ENCODE assay signal across 8 cellular contexts in the genomic region with DNA sequence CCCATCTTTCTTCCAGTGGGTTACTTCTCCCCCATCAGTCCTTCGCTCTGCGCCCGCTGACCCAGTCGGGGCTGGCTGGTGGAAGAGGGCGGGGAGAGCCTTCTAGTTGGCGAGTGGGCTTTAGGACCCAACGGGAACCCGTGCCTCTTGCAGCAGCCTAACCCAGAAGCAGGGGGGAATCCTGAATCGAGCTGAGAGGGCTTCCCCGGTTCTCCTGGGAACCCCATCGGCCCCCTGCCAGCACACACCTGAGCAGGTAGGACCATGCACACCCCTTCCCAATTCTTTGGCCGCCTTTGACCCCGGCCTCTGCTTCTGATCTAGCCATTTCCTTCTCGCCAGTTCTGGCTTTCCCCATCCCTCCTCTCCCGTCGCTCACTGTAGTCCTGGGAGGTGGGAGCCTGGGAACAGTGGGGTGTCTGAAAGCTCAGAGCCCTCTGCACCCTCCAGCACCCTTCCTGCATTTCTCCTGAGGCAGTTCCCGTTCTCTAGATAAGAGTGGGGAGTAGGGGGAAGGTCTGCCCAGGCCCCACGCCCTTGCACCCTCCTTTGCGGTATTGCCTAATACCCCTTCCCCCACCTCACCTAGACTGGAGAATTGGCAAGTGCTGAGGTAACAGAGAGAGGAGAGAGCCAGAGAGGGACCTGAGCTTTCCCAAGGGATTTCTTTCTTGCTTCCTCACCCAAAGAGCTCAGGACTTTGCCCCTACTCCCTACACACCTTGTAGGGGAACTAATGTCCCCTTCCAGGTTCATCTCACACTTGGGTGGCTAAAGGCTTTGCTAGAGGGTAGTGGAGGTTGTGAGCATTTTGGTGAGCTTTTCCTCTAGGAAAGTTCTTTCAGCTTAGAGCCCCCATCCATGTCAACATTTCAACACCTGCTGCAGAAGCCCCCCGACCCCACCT.
DNase-seq lines count a peak whose midpoint lies in the region; ATAC-seq and TF ChIP-seq lines count a peak whose summit lies in the region.

Gene RARA, plus strand, starts transcription at position 150 of the 907 bp plus-strand sequence. CDS start 22,039 bp downstream, outside the sequence.

- H3K36me3 Mint-ChIP-seq in central memory CD8-positive, alpha-beta T cell (ENCODE audit: insufficient read depth): peaks cover 5% of the 10 kb centered on the region
- peaks cover 0 to under 1% of the 10 kb centered on the region in 2 donors for H3K36me3 Mint-ChIP-seq in stimulated activated naive B cell treated with anti-CD40 and anti-IgM and Interleukin-4, amounts not matched to agents 10 μg/mL and 1 μg/mL and 100 μg/mL, for 72 hours

- peak in 2 of 3 experiments; percentile 24 to 36 for DNase-seq in NCI-H1417 (lab: John Stamatoyannopoulos, UW)
- no peak for DNase-seq in NCI-H1417 treated with DMSO at 0.1 percent for 48 hours (lab: John Stamatoyannopoulos, UW)
- DNase-seq in NCI-H82 treated with DMSO at 0.1 percent for 48 hours (lab: John Stamatoyannopoulos, UW; ENCODE audit: unreplicated experiment): peak; percentile 34
- no peak for DNase-seq in central memory CD8-positive, alpha-beta T cell (ENCODE audit: low spot score in 2 of 2)
- peak; percentile 86 for DNase-seq in left kidney (ENCODE audit: low read depth, low spot score)
- no peak for DNase-seq in stimulated activated naive B cell treated with anti-CD40 and anti-IgM and Interleukin-4, amounts not matched to agents 10 μg/mL and 1 μg/mL and 100 μg/mL, for 72 hours

- peaks cover 34% of the 10 kb centered on the region for H3K4me1 Mint-ChIP-seq in central memory CD8-positive, alpha-beta T cell
- peaks cover 0 to 41% of the 10 kb centered on the region in 2 donors for H3K4me1 Mint-ChIP-seq in stimulated activated naive B cell treated with anti-CD40 and anti-IgM and Interleukin-4, amounts not matched to agents 10 μg/mL and 1 μg/mL and 100 μg/mL, for 72 hours

- peak within 1 kb of the TSS; percentile 17 for H3K27ac Mint-ChIP-seq in central memory CD8-positive, alpha-beta T cell (ENCODE audit: low read depth)
- peak within 1 kb of the TSS; percentile 68 for H3K27ac Mint-ChIP-seq in stimulated activated naive B cell treated with anti-CD40 and anti-IgM and Interleukin-4, amounts not matched to agents 10 μg/mL and 1 μg/mL and 100 μg/mL, for 72 hours

- peak; percentile 34 for ATAC-seq in central memory CD8-positive, alpha-beta T cell (replicated peaks; ENCODE audit: extremely low read depth, poor library complexity, severe bottlenecking)
- ATAC-seq in stimulated activated naive B cell treated with anti-CD40 and anti-IgM and Interleukin-4, amounts not matched to agents 10 μg/mL and 1 μg/mL and 100 μg/mL, for 72 hours (replicated peaks): peak; percentile 61 to 64
- ATAC-seq in GM18505 (IDR thresholded peaks at IDR 0.05; ENCODE audit: unreplicated experiment) (no peak), HG02840 (IDR thresholded peaks at IDR 0.05; ENCODE audit: low FRiP score, unreplicated experiment) (no peak)

- H3K27me3 Mint-ChIP-seq in central memory CD8-positive, alpha-beta T cell: no peaks in the 10 kb centered on the region
- no peaks in the 10 kb centered on the region for H3K27me3 Mint-ChIP-seq in stimulated activated naive B cell treated with anti-CD40 and anti-IgM and Interleukin-4, amounts not matched to agents 10 μg/mL and 1 μg/mL and 100 μg/mL, for 72 hours

- no peaks in the 10 kb centered on the region for H3K9me3 Mint-ChIP-seq in central memory CD8-positive, alpha-beta T cell
- H3K9me3 Mint-ChIP-seq in stimulated activated naive B cell treated with anti-CD40 and anti-IgM and Interleukin-4, amounts not matched to agents 10 μg/mL and 1 μg/mL and 100 μg/mL, for 72 hours: no peaks in the 10 kb centered on the region

- TF ChIP-seq POLR2A in GM18505 (IDR thresholded peaks at IDR 0.05; ENCODE audit: borderline replicate concordance, extremely low read depth, insufficient read depth, insufficient read length): no peak

- H3K4me3 Mint-ChIP-seq in central memory CD8-positive, alpha-beta T cell: no peak within 1 kb of the TSS
- H3K4me3 Mint-ChIP-seq in stimulated activated naive B cell treated with anti-CD40 and anti-IgM and Interleukin-4, amounts not matched to agents 10 μg/mL and 1 μg/mL and 100 μg/mL, for 72 hours: no peak within 1 kb of the TSS

Comparison
In these comparisons a context has a peak if more than half of its experiments do, and no peak if none do; other contexts are left out.
1. DNase-seq: peak in NCI-H1417 (2 of 3), NCI-H82 treated with DMSO at 0.1 percent for 48 hours (single experiment) and left kidney (single experiment); none in NCI-H1417 treated with DMSO at 0.1 percent for 48 hours (single experiment), central memory CD8-positive, alpha-beta T cell (0 of 2) and stimulated activated naive B cell treated with anti-CD40 and anti-IgM and Interleukin-4, amounts not matched to agents 10 μg/mL and 1 μg/mL and 100 μg/mL, for 72 hours (single experiment).
2. ATAC-seq: peak in central memory CD8-positive, alpha-beta T cell (single experiment) and stimulated activated naive B cell treated with anti-CD40 and anti-IgM and Interleukin-4, amounts not matched to agents 10 μg/mL and 1 μg/mL and 100 μg/mL, for 72 hours (2 of 2); none in GM18505 (single experiment) and HG02840 (single experiment).